Comparison of ENCODE assay signal across 9 cellular contexts in genomic region chr1:113452921-113453770, GRCh38.
DNase-seq lines count a peak whose midpoint lies in the region; ATAC-seq and TF ChIP-seq lines count a peak whose summit lies in the region.
"Had no signal": no experiment of that assay in that cellular context is flagged by ENCODE, and none has a peak within 500 bp of the region (broad histone marks: within the 10 kb centered on the region; RNA-seq: fewer than 3 reads in every experiment).

No MANE protein-coding gene starts in this region.

- intact Hi-C loops in HCT116 (cut with micrococcal nuclease): loop anchor here (1.0 to 10.0 kb wide), 2 partner anchors 222 to 313 kb away; no protein-coding TSS in a partner anchor
- intact Hi-C loops in posterior vena cava (cut with DNase I): no loop called here

- H3K9me3 Mint-ChIP-seq in CD4-positive, CD25-positive, alpha-beta regulatory T cell: peaks cover 0 to 4% (median 0%) of the 10 kb centered on the region in 7 donors

- TF ChIP-seq RAD21 in HCT116 (IDR thresholded peaks at IDR 0.05; ENCODE audit: low read depth): peak; percentile 67

- H2AFZ ChIP-seq in HCT116 (ENCODE audit: low read depth, low read length, poor library complexity, severe bottlenecking): no peak overlapping the region

- no peaks in the 10 kb centered on the region for H3K36me3 ChIP-seq in CD4-positive, CD25-positive, alpha-beta regulatory T cell (ENCODE audit: control insufficient read depth, insufficient read depth, low read length)
- H3K36me3 ChIP-seq in HCT116 (ENCODE audit: control insufficient read depth in 1 of 2, insufficient read depth in 2 of 2, low read length in 2 of 2) (no peaks in the 10 kb centered on the region), Peyer's patch (no peaks in the 10 kb centered on the region)

- no peak for ATAC-seq in CD4-positive, CD25-positive, alpha-beta regulatory T cell (ENCODE audit: low read depth in 2 of 2)
- 0 out of 2 replicates have a peak, but pooled peaks have one; percentile 55 for ATAC-seq in HCT116
- ATAC-seq in omental fat pad (ENCODE audit: low FRiP score): peak; percentile 56

- peak in 2 of 3 donors; percentile 16 to 49 for DNase-seq in CD4-positive, CD25-positive, alpha-beta regulatory T cell
- DNase-seq in HCT116 (ENCODE audit: low read depth, low spot score): peak; percentile 39
- peak in 1 of 3 donors; percentile 49 for DNase-seq in Peyer's patch
- DNase-seq in epithelial cell of proximal tubule (ENCODE audit: low read depth): no peak
- no peak for DNase-seq in omental fat pad (ENCODE audit: low spot score)
- DNase-seq in posterior vena cava (ENCODE audit: low spot score): no peak
- no peak for DNase-seq in activated CD4-positive, CD25-positive, alpha-beta regulatory T cell (lab: John Stamatoyannopoulos, UW)
- no peak for DNase-seq in activated CD8-positive, alpha-beta memory T cell treated with anti-CD3 and anti-CD28 coated beads, Interleukin-2, amount 50 U/mL, for 48 hours

- CTCF ChIA-PET in HCT116 (lab: Charles Lee): interaction anchor here (0.6 to 1.8 kb wide), 12 partner anchors 10 to 380 kb away, joined by 3 to 22 read pairs (median 4); partner anchors contain the start of gene LRIG2

- TF ChIP-seq CTCF in HCT116 (IDR thresholded peaks at IDR 0.05 in 2 of 3, conservative IDR thresholded peaks at IDR 0.05 in 1 of 3; ENCODE audit: borderline replicate concordance in 1 of 3, insufficient read depth in 1 of 3, low read depth in 2 of 3, low read length in 2 of 3): peak; percentile 49 to 65 (median 60); a peak in 5 of 6 replicates
- TF ChIP-seq CTCF in Peyer's patch (IDR thresholded peaks at IDR 0.05): peak in 4 of 6 experiments; percentile 43 to 69 (median 67)
- peak; percentile 72 for TF ChIP-seq CTCF in epithelial cell of proximal tubule (conservative IDR thresholded peaks at IDR 0.05; ENCODE audit: low read depth, low read length)
- TF ChIP-seq CTCF in omental fat pad (IDR thresholded peaks at IDR 0.05): no peak

- no peaks in the 10 kb centered on the region for H3K9me2 ChIP-seq in HCT116 (ENCODE audit: insufficient read depth)

- TF ChIP-seq POLR2A in HCT116 (IDR thresholded peaks at IDR 0.05; ENCODE audit: borderline replicate concordance, extremely low read depth, insufficient read depth, insufficient read length) (no peak), Peyer's patch (IDR thresholded peaks at IDR 0.05) (no peak)

- RAD21 ChIA-PET in HCT116 (lab: Charles Lee; ENCODE audit: low non-redundant PET in 1 of 2, low total read pairs in 2 of 2, uncharacterized antibody in 2 of 2, unreplicated experiment in 2 of 2): interaction anchor here in 1 of 2 experiments (0.8 to 1.0 kb wide), 2 partner anchors 234 to 312 kb away, joined by 3 read pairs; no protein-coding TSS in a partner anchor

- no peak overlapping the region for H3K4me3 ChIP-seq in CD4-positive, CD25-positive, alpha-beta regulatory T cell (ENCODE audit: low read depth, low read length)
- H3K4me3 ChIP-seq in HCT116 (replicated peaks in 1 of 2; ENCODE audit: low read depth in 1 of 2, low read length in 2 of 2): no peak overlapping the region
- H3K4me3 ChIP-seq in Peyer's patch: no peak overlapping the region
- no peak overlapping the region for H3K4me3 ChIP-seq in epithelial cell of proximal tubule (ENCODE audit: low read depth, low read length)

- no peaks in the 10 kb centered on the region for H3K4me1 ChIP-seq in CD4-positive, CD25-positive, alpha-beta regulatory T cell (ENCODE audit: control insufficient read depth, insufficient read depth, low read length, poor library complexity, severe bottlenecking)
- H3K4me1 ChIP-seq in HCT116 (ENCODE audit: control insufficient read depth in 1 of 2, insufficient read depth in 2 of 2, low read length in 2 of 2) (peaks cover 18 to 28% of the 10 kb centered on the region in 2 experiments), Peyer's patch (peaks cover 0 to 8% (median 2%) of the 10 kb centered on the region in 4 donors)

- H3K27me3 Mint-ChIP-seq in CD4-positive, CD25-positive, alpha-beta regulatory T cell: peaks cover 10% of the 10 kb centered on the region

- POLR2A ChIA-PET in HCT116 (lab: Charles Lee): no interaction called here

- no peaks in the 10 kb centered on the region for H4K20me1 ChIP-seq in HCT116 (ENCODE audit: insufficient read depth)

- H3K79me2 ChIP-seq in HCT116 (ENCODE audit: insufficient read depth, low read length): peaks cover 5% of the 10 kb centered on the region

- no peak overlapping the region for H3K27ac Mint-ChIP-seq in CD4-positive, CD25-positive, alpha-beta regulatory T cell
- H3K27ac Mint-ChIP-seq: immature natural killer cell had no signal

- no peaks in the 10 kb centered on the region for H3K27me3 ChIP-seq in CD4-positive, CD25-positive, alpha-beta regulatory T cell (ENCODE audit: control insufficient read depth, insufficient read depth, low read length)
- H3K27me3 ChIP-seq in HCT116 (ENCODE audit: insufficient read depth, low read length): no peaks in the 10 kb centered on the region
- no peaks in the 10 kb centered on the region for H3K27me3 ChIP-seq in Peyer's patch

- BruUV-seq in HCT116 (replicated peaks; lab: Mats Ljungman, UMichigan): no TSS peak

- H3K9me3 ChIP-seq in CD4-positive, CD25-positive, alpha-beta regulatory T cell (ENCODE audit: control insufficient read depth in 2 of 2, low read length in 2 of 2): no peaks in the 10 kb centered on the region
- H3K9me3 ChIP-seq in HCT116 (ENCODE audit: control insufficient read depth in 1 of 2, insufficient read depth in 1 of 2, low read depth in 1 of 2, low read length in 2 of 2) (no peaks in the 10 kb centered on the region), Peyer's patch (no peaks in the 10 kb centered on the region)

- H3K9ac ChIP-seq in HCT116 (ENCODE audit: low read length): no peak overlapping the region

- peaks cover 6% of the 10 kb centered on the region for H3K36me3 Mint-ChIP-seq in CD4-positive, CD25-positive, alpha-beta regulatory T cell

- H3K27ac ChIP-seq in CD4-positive, CD25-positive, alpha-beta regulatory T cell (ENCODE audit: insufficient read depth, low read length, poor library complexity, severe bottlenecking): no peak overlapping the region
- H3K27ac ChIP-seq in HCT116 (ENCODE audit: low read depth, low read length) (no peak overlapping the region), Peyer's patch (no peak overlapping the region)

- H3K4me1 Mint-ChIP-seq in CD4-positive, CD25-positive, alpha-beta regulatory T cell: peaks cover 0 to 4% (median 0%) of the 10 kb centered on the region in 4 donors
- H3K4me1 Mint-ChIP-seq: immature natural killer cell had no signal

- no peak overlapping the region for H3K4me3 Mint-ChIP-seq in CD4-positive, CD25-positive, alpha-beta regulatory T cell
- H3K4me3 Mint-ChIP-seq: immature natural killer cell had no signal

- no peak overlapping the region for H3K4me2 ChIP-seq in HCT116 (ENCODE audit: low read length)

TF ChIP-seq in HCT116, 20 proteins besides CTCF, POLR2A, EP300 and RAD21 (continues in another document):
- TF ChIP-seq FOSL1 (IDR thresholded peaks at IDR 0.05; ENCODE audit: low read depth) (no peak), JUND (IDR thresholded peaks at IDR 0.05) (no peak), ZFX (IDR thresholded peaks at IDR 0.05) (no peak), ZBTB33 (IDR thresholded peaks at IDR 0.05; ENCODE audit: extremely low read depth, insufficient replicate concordance, low read length) (no peak), POLR2AphosphoS5 (IDR thresholded peaks at IDR 0.05; ENCODE audit: low read depth, low read length) (no peak), ZNF274 (IDR thresholded peaks at IDR 0.05; ENCODE audit: low read depth, low read length) (no peak), CEBPB (IDR thresholded peaks at IDR 0.05; ENCODE audit: low read depth) (no peak), EZH2phosphoT487 (IDR thresholded peaks at IDR 0.05; ENCODE audit: borderline replicate concordance) (no peak), SRF (IDR thresholded peaks at IDR 0.05; ENCODE audit: low read depth) (no peak), EGR1 (IDR thresholded peaks at IDR 0.05; ENCODE audit: low read depth) (no peak), CBX3 (IDR thresholded peaks at IDR 0.05; ENCODE audit: low read depth) (no peak), ELF1 (IDR thresholded peaks at IDR 0.05; ENCODE audit: borderline replicate concordance, low read depth) (no peak), TCF7L2 (IDR thresholded peaks at IDR 0.05; ENCODE audit: borderline replicate concordance, extremely low read depth, insufficient read depth, insufficient read length) (no peak)
- TF ChIP-seq, protein P1, sequence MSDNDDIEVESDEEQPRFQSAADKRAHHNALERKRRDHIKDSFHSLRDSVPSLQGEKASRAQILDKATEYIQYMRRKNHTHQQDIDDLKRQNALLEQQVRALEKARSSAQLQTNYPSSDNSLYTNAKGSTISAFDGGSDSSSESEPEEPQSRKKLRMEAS (IDR thresholded peaks at IDR 0.05): no peak

Comparison
In these comparisons a context has a peak if more than half of its experiments do, and no peak if none do; other contexts are left out.
1. ATAC-seq: peak in HCT116 (single experiment) and omental fat pad (single experiment); none in CD4-positive, CD25-positive, alpha-beta regulatory T cell (0 of 2).
2. DNase-seq: peak in CD4-positive, CD25-positive, alpha-beta regulatory T cell (2 of 3) and HCT116 (single experiment); none in epithelial cell of proximal tubule (single experiment), omental fat pad (single experiment), posterior vena cava (single experiment), activated CD4-positive, CD25-positive, alpha-beta regulatory T cell (0 of 4) and activated CD8-positive, alpha-beta memory T cell treated with anti-CD3 and anti-CD28 coated beads, Interleukin-2, amount 50 U/mL, for 48 hours (single experiment).
3. CTCF ChIP-seq: peak in HCT116 (3 of 3), Peyer's patch (4 of 6) and epithelial cell of proximal tubule (single experiment); none in omental fat pad (0 of 3).